37 cellular contexts compared by ENCODE assay signal in the genomic region with DNA sequence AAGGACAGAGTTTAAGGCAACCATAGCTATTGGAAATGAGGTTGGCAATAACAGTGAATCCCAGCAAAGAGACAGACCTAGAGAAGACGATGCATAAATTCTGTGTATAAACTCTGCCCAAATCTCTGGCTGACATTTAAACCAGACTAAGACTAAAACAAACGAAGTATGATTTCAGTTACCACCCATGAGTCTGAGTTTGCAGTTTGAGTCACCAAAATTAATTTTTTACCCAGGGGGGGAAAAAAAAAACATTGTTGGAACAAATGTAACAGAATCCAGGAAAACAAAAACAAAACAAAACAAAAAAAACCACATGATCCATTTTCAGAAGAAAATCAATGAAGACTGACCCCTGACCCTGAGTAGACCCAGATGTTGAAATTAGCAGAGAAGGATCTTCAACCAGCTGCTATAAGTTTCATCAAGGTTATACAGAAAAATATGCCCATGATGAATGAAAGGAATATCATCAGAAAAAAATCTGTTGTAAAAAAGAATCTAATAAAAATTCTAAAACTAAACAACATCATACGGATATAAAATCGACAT.
"Had no signal": no experiment of that assay in that cellular context is flagged by ENCODE, and none has a peak within 500 bp of the region (broad histone marks: within the 10 kb centered on the region; RNA-seq: fewer than 3 reads in every experiment).

No MANE protein-coding gene starts in this region.

- ATAC-seq: activated CD8-positive, alpha-beta T cell treated with anti-CD3 and anti-CD28 coated beads for 36 hours; activated T-cell treated with anti-CD3 and anti-CD28 coated beads, Interleukin-2, amount 50 U/mL, for 72 hours; activated T-helper 17 cell treated with anti-CD3 and anti-CD28 coated beads, Interleukin-2, amount 50 U/mL, for 72 hours; Right ventricle myocardium inferior had no signal

- H3K27me3 ChIP-seq: brain microvascular endothelial cell, MG63 had no signal

- DNase-seq: activated B cell treated with CpG ODN at 0.5 μM for 24 hours; activated CD4-positive, alpha-beta T cell treated with anti-CD3 and anti-CD28 coated beads for 48 hours; activated CD4-positive, alpha-beta T cell treated with anti-CD3 and anti-CD28 coated beads, Interleukin-2, amount 50 U/mL, for 4 hours; activated CD4-positive, CD25-positive, alpha-beta regulatory T cell treated with anti-CD3 and anti-CD28 coated beads, Interleukin-2, amount 50 U/mL, for 72 hours; activated CD8-positive, alpha-beta T cell treated with anti-CD3 and anti-CD28 coated beads for 36 hours; activated effector memory CD4-positive, alpha-beta T cell treated with anti-CD3 and anti-CD28 coated beads, Interleukin-2, amount 50 U/mL, for 16 hours; activated naive CD4-positive, alpha-beta T cell; activated naive CD4-positive, alpha-beta T cell treated with anti-CD3 and anti-CD28 coated beads, Interleukin-2, amount 50 U/mL, for 16 hours; activated naive CD8-positive, alpha-beta T cell treated with anti-CD3 and anti-CD28 coated beads for 36 hours; activated T-cell treated with anti-CD3 and anti-CD28 coated beads, Interleukin-2, amount 50 U/mL, for 1 hour; activated T-cell treated with anti-CD3 and anti-CD28 coated beads, Interleukin-2, amount 50 U/mL, for 72 hours; amniotic stem cell; aorta; brain microvascular endothelial cell; central memory CD4-positive, alpha-beta T cell; MG63; NCI-H1092 treated with DMSO at 0.1 percent for 48 hours; NCI-H1417; NCI-H146; NCI-H187; NCI-H2029 treated with DMSO at 0.1 percent for 48 hours; NCI-H2107; NCI-H2171; NCI-H510A; NCI-H526; NCI-H748 treated with DMSO at 0.1 percent for 48 hours; NK-92 treated with Interleukin-12 subunit alpha and Interleukin-12 subunit beta, amount 100 ng/mL, for 24 hours; PC-9; SW 1271; T-helper 1 cell; T-helper 2 cell; T-helper 9 cell had no signal

- H3K9me3 ChIP-seq: MG63 had no signal

- H3K36me3 ChIP-seq: brain microvascular endothelial cell, MG63 had no signal

- H3K4me3 ChIP-seq: MG63, PC-9 had no signal

- H3K27ac ChIP-seq: brain microvascular endothelial cell, PC-9, RWPE1, VCaP had no signal

- FAIRE-seq: RCC 7860 had no signal
